Comparison of ENCODE assay signal across 25 cellular contexts in the genomic region with DNA sequence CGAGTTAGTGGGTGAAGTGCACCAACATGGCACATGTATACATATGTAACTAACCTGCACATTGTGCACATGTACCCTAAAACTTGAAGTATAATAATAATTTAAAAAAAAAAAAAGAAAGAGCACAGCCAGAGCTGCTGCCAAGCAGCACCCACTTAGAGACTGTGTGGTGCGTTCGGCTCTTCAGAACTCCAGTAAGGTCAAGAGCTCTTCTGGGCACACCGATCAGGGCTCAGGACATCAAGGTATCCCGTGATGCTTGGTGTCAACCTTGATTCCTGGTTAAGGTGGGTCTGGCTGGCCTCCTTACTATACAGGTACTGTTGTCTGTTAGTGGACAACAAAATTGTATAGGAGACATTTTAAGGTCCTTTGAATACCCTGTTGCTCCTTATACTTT.
"Had no signal": no experiment of that assay in that cellular context is flagged by ENCODE, and none has a peak within 500 bp of the region (broad histone marks: within the 10 kb centered on the region; RNA-seq: fewer than 3 reads in every experiment).

No MANE protein-coding gene starts in this region.

- H3K27ac ChIP-seq: stomach, suprapubic skin, testis, thoracic aorta, tibial artery, tibial nerve, transverse colon, upper lobe of left lung, uterus, vagina had no signal

- ATAC-seq: stimulated activated effector memory CD8-positive, alpha-beta T cell treated with anti-CD3 and anti-CD28 coated beads, Interleukin-12 subunit alpha, Interleukin-12 subunit beta, amount 100 ng/mL, for 72 hours; stimulated activated memory B cell treated with anti-CD40 and anti-IgM and Interleukin-4, amounts not matched to agents 10 μg/mL and 1 μg/mL and 100 μg/mL, for 72 hours; stimulated activated naive B cell treated with anti-CD40 and anti-IgM and Interleukin-4, amounts not matched to agents 10 μg/mL and 1 μg/mL and 100 μg/mL, for 72 hours; stimulated activated naive CD8-positive, alpha-beta T cell treated with anti-CD3 and anti-CD28 coated beads, Interleukin-15, amount 100 ng/mL, for 72 hours; stimulated activated naive CD8-positive, alpha-beta T cell treated with anti-CD3 and anti-CD28 coated beads, Interleukin-15, Interleukin-2, amounts not matched to agents 100 U/mL and 50 U/mL, for 24 hours had no signal

- H3K4me1 ChIP-seq: suprapubic skin, testis, tibial artery, tibial nerve, transverse colon, uterus, vagina had no signal

- H3K9me3 ChIP-seq: suprapubic skin, testis, uterus, vagina had no signal

- H3K27me3 ChIP-seq: stomach, suprapubic skin, testis, tibial artery, tibial nerve, transverse colon, upper lobe of left lung, uterus, vagina had no signal

- DNase-seq: stimulated activated CD4-positive, alpha-beta T cell treated with anti-CD3 and anti-CD28 coated beads, Interleukin-2, amount 100 ng/mL, for 24 hours; stimulated activated CD4-positive, alpha-beta T cell treated with anti-CD3 and anti-CD28 coated beads, Interleukin-2, amount 100 ng/mL, for 48 hours; stimulated activated CD4-positive, alpha-beta T cell treated with anti-CD3 and anti-CD28 coated beads, Interleukin-4, amount 100 ng/mL, for 1 hour; stimulated activated CD4-positive, alpha-beta T cell treated with anti-CD3 and anti-CD28 coated beads, Interleukin-4, amount 100 ng/mL, for 24 hours; stimulated activated CD4-positive, alpha-beta T cell treated with anti-CD3 and anti-CD28 coated beads, Interleukin-4, amount 100 ng/mL, for 4 hours; stimulated activated CD8-positive, alpha-beta memory T cell treated with anti-CD3 and anti-CD28 coated beads, Interleukin-4, amount 100 ng/mL, for 48 hours; stimulated activated naive B cell treated with anti-CD40 and anti-IgM and Interleukin-4, amounts not matched to agents 10 μg/mL and 1 μg/mL and 100 μg/mL, for 72 hours; stimulated activated naive CD4-positive, alpha-beta T cell; stimulated activated naive CD4-positive, alpha-beta T cell treated with Interleukin-2 at 50 U/mL for 16 hours; stimulated activated naive CD8-positive, alpha-beta T cell treated with anti-CD3 and anti-CD28 coated beads, Interleukin-15, amount 100 ng/mL, for 72 hours; stimulated activated naive CD8-positive, alpha-beta T cell treated with anti-CD3 and anti-CD28 coated beads, Interleukin-15, Interleukin-2, amounts not matched to agents 100 U/mL and 50 U/mL, for 24 hours; stomach; substantia nigra; testis; tibial artery; transverse colon; trophoblast cell; uterus had no signal

- H3K36me3 ChIP-seq: stomach, suprapubic skin, thoracic aorta, tibial artery, tibial nerve, transverse colon, upper lobe of left lung, uterus, vagina had no signal

- H3K4me3 ChIP-seq: stomach, suprapubic skin, testis, thoracic aorta, tibial artery, tibial nerve, transverse colon, upper lobe of left lung, uterus, vagina had no signal
